Comparison of ENCODE assay signal across 10 cellular contexts in genomic region chr7:1461640-1462375, GRCh38. TPM values are rescaled to one million over a fixed set of nuclear protein-coding genes. Genes with fewer than 3 reads are reported as not detected.
DNase-seq lines count a peak whose midpoint lies in the region; ATAC-seq and TF ChIP-seq lines count a peak whose summit lies in the region.
"Had no signal": no experiment of that assay in that cellular context is flagged by ENCODE, and none has a peak within 500 bp of the region (broad histone marks: within the 10 kb centered on the region; RNA-seq: fewer than 3 reads in every experiment).

No MANE protein-coding gene starts in this region.

- H3K36me3 ChIP-seq in CD8-positive, alpha-beta T cell (ENCODE audit: insufficient read depth, low read length): no peaks in the 10 kb centered on the region
- H3K36me3 ChIP-seq in Panc1 (ENCODE audit: control insufficient read depth, insufficient read depth, low read length) (peaks cover 2% of the 10 kb centered on the region; the same call in 1 of the 2 replicates), gastroesophageal sphincter (no peaks in the 10 kb centered on the region), rectal smooth muscle tissue (ENCODE audit: control insufficient read depth, insufficient read depth, low read length) (no peaks in the 10 kb centered on the region)

- H3K27ac Mint-ChIP-seq in CD8-positive, alpha-beta T cell: no peak overlapping the region
- H3K27ac Mint-ChIP-seq: activated naive CD4-positive, alpha-beta T cell treated with anti-CD3 and anti-CD28 coated beads for 36 hours had no signal

- H3K9ac ChIP-seq in rectal smooth muscle tissue (ENCODE audit: low read length): no peak overlapping the region

- no peak for ATAC-seq in CD8-positive, alpha-beta T cell
- ATAC-seq in Panc1 (no peak), gastroesophageal sphincter (no peak), GM18867 (IDR thresholded peaks at IDR 0.05; ENCODE audit: unreplicated experiment) (no peak), GM18858 (IDR thresholded peaks at IDR 0.05; ENCODE audit: unreplicated experiment) (no peak)

- POLR2A ChIA-PET in CD8-positive, alpha-beta T cell (lab: Charles Lee): no interaction called here
- POLR2A ChIA-PET in Panc1 (lab: Charles Lee): no interaction called here

- H3K4me3 ChIP-seq in CD8-positive, alpha-beta T cell (ENCODE audit: low read depth, low read length): no peak overlapping the region
- H3K4me3 ChIP-seq in Panc1 (ENCODE audit: low read depth in 2 of 2, low read length in 2 of 2) (no peak overlapping the region), gastroesophageal sphincter (no peak overlapping the region), rectal smooth muscle tissue (ENCODE audit: low read length) (no peak overlapping the region)

- in situ Hi-C loops in Panc1 (cut with HindIII; ENCODE audit: low pct_unique_long_range_greater_than_20kb, low sequenced_read_pairs): no loop called here

- 68 to 83% methylated on average over 4 to 10 of the region's 19 CpGs for WGBS in gastroesophageal sphincter (ENCODE audit: low coverage in 1 of 2), 2 donors

- intact Hi-C loops in CD8-positive, alpha-beta T cell (cut with DNase I, micrococcal nuclease): loop anchor here in 1 of 2 experiments (2.0 kb wide), 1 partner anchor 43 kb away; the partner anchor contains the start of gene INTS1
- intact Hi-C loops in Panc1 (cut with micrococcal nuclease; ENCODE audit: unreplicated experiment): no loop called here

- CTCF ChIA-PET in CD8-positive, alpha-beta T cell (lab: Charles Lee): interaction anchor here (0.6 to 1.6 kb wide), 3 partner anchors 12 to 267 kb away, joined by 3 to 5 read pairs (median 3); no protein-coding TSS in a partner anchor
- CTCF ChIA-PET in Panc1 (lab: Charles Lee): no interaction called here

- peaks cover 17% of the 10 kb centered on the region for H3K4me1 Mint-ChIP-seq in CD8-positive, alpha-beta T cell (ENCODE audit: low read depth)

- H3K4me3 Mint-ChIP-seq in CD8-positive, alpha-beta T cell: peak overlapping the region; percentile 37
- H3K4me3 Mint-ChIP-seq: activated naive CD4-positive, alpha-beta T cell treated with anti-CD3 and anti-CD28 coated beads for 36 hours had no signal

- H3K4me1 ChIP-seq in CD8-positive, alpha-beta T cell (ENCODE audit: insufficient read depth, low read length): peaks cover 24% of the 10 kb centered on the region
- H3K4me1 ChIP-seq in Panc1 (ENCODE audit: control insufficient read depth, insufficient read depth, low read length): peaks cover 38% of the 10 kb centered on the region
- peaks cover 0 to 89% (median 48%) of the 10 kb centered on the region in 3 donors for H3K4me1 ChIP-seq in gastroesophageal sphincter
- peaks cover 21% of the 10 kb centered on the region for H3K4me1 ChIP-seq in rectal smooth muscle tissue (ENCODE audit: control insufficient read depth, insufficient read depth, low read length)

- H3K27me3 ChIP-seq in CD8-positive, alpha-beta T cell (ENCODE audit: insufficient read depth, low read length): no peaks in the 10 kb centered on the region
- no peaks in the 10 kb centered on the region for H3K27me3 ChIP-seq in Panc1 (ENCODE audit: control insufficient read depth, insufficient read depth, low read length)
- no peaks in the 10 kb centered on the region for H3K27me3 ChIP-seq in gastroesophageal sphincter
- no peaks in the 10 kb centered on the region for H3K27me3 ChIP-seq in rectal smooth muscle tissue (ENCODE audit: control insufficient read depth, insufficient read depth, low read length)

- no peaks in the 10 kb centered on the region for H3K27me3 Mint-ChIP-seq in CD8-positive, alpha-beta T cell (ENCODE audit: low read depth)

- H3K9me3 Mint-ChIP-seq in CD8-positive, alpha-beta T cell: no peaks in the 10 kb centered on the region
- H3K9me3 Mint-ChIP-seq: activated naive CD4-positive, alpha-beta T cell treated with anti-CD3 and anti-CD28 coated beads for 36 hours had no signal

- no peaks in the 10 kb centered on the region for H3K9me3 ChIP-seq in CD8-positive, alpha-beta T cell (ENCODE audit: low read length)
- no peaks in the 10 kb centered on the region for H3K9me3 ChIP-seq in Panc1 (ENCODE audit: control insufficient read depth, insufficient read depth, low read depth, low read length)
- H3K9me3 ChIP-seq in gastroesophageal sphincter: no peaks in the 10 kb centered on the region

- DNase-seq in CD8-positive, alpha-beta T cell: no peak
- no peak for DNase-seq in Panc1 (ENCODE audit: low read depth, low spot score)
- DNase-seq in activated CD8-positive, alpha-beta memory T cell treated with anti-CD3 and anti-CD28 coated beads, Interleukin-2, amount 50 U/mL, for 4 hours: no peak
- no peak for DNase-seq in NOMO-1 (lab: John Stamatoyannopoulos, UW; ENCODE audit: unreplicated experiment in 2 of 2)
- DNase-seq: activated CD4-positive, alpha-beta T cell treated with anti-CD3 and anti-CD28 coated beads for 1 hour had no signal

- TF ChIP-seq CTCF in CD8-positive, alpha-beta T cell (IDR thresholded peaks at IDR 0.05): no peak
- TF ChIP-seq CTCF in Panc1 (IDR thresholded peaks at IDR 0.05) (no peak), gastroesophageal sphincter (IDR thresholded peaks at IDR 0.05) (no peak)

- no peak for TF ChIP-seq EP300 in gastroesophageal sphincter (IDR thresholded peaks at IDR 0.05)

- no peaks in the 10 kb centered on the region for H3K36me3 Mint-ChIP-seq in CD8-positive, alpha-beta T cell

- no TSS peak for BruUV-seq in Panc1 (replicated peaks; lab: Mats Ljungman, UMichigan)

- no peak overlapping the region for H3K27ac ChIP-seq in CD8-positive, alpha-beta T cell (ENCODE audit: low read depth, low read length)
- H3K27ac ChIP-seq in Panc1 (ENCODE audit: low read length) (peak overlapping the region; percentile 96), gastroesophageal sphincter (peak overlapping the region in 3 of 4 donors; percentile 85 to 87 (median 86)), rectal smooth muscle tissue (ENCODE audit: low read depth, low read length) (peak overlapping the region; percentile 88)

- no peak for TF ChIP-seq POLR2A in gastroesophageal sphincter (IDR thresholded peaks at IDR 0.05)

RNA-seq across cellular contexts. Expression of gene MICALL2, which starts 2.5 kb away (rescaled TPM):
- 1 to 10 TPM; 1.2 to 2.1 TPM for total RNA-seq in CD8-positive, alpha-beta T cell
- total RNA-seq in Panc1 (2021; ENCODE audit: unreplicated experiment): 144 TPM
- polyA plus RNA-seq in Panc1 (2012; ENCODE audit: insufficient read length): 127 TPM
- 10 to 100 TPM in 3 of 4 donors, 1 to 10 TPM in 1; 6.6 to 19.5 (median 15.0) TPM for total RNA-seq in gastroesophageal sphincter

RNA-seq across cellular contexts. Expression of gene INTS1, which starts 42.4 kb away (rescaled TPM):
- 100 to 1,000 TPM; 106 to 113 TPM for total RNA-seq in CD8-positive, alpha-beta T cell
- 173 TPM for total RNA-seq in Panc1 (2021; ENCODE audit: unreplicated experiment)
- 196 TPM for polyA plus RNA-seq in Panc1 (2012; ENCODE audit: insufficient read length)
- total RNA-seq in gastroesophageal sphincter: 10 to 100 TPM; 29.8 to 65.5 (median 41.4) TPM
